ENCODE assay signal across 26 cellular contexts in genomic region chr1:52654063-52654462, GRCh38. TPM values are rescaled to one million over a fixed set of nuclear protein-coding genes. Genes with fewer than 3 reads are reported as not detected.
DNase-seq lines count a peak whose midpoint lies in the region; ATAC-seq and TF ChIP-seq lines count a peak whose summit lies in the region.
"Had no signal": no experiment of that assay in that cellular context is flagged by ENCODE, and none has a peak within 500 bp of the region (broad histone marks: within the 10 kb centered on the region; RNA-seq: fewer than 3 reads in every experiment).

No MANE protein-coding gene starts in this region.

- no peaks in the 10 kb centered on the region for H3K27me3 ChIP-seq in CD8-positive, alpha-beta memory T cell (ENCODE audit: insufficient read depth, low read length, poor library complexity, severe bottlenecking)

- H3K36me3 ChIP-seq in CD8-positive, alpha-beta memory T cell (ENCODE audit: insufficient read depth, low read length): peaks cover 8% of the 10 kb centered on the region
- H3K36me3 ChIP-seq: SJCRH30 had no signal

- intact Hi-C loops in activated B cell treated with CpG ODN at 0.5 μM for 24 hours (cut with micrococcal nuclease) (no loop called here), left colon (cut with DNase I, micrococcal nuclease) (no loop called here)

- H3K9me3 ChIP-seq in CD8-positive, alpha-beta memory T cell (ENCODE audit: low read length): no peaks in the 10 kb centered on the region
- H3K9me3 ChIP-seq: SJCRH30 had no signal

- no peak for TF ChIP-seq CTCF in activated B cell treated with CpG ODN at 0.5 μM for 24 hours (IDR thresholded peaks at IDR 0.05)

- peaks cover 19 to 33% (median 30%) of the 10 kb centered on the region in 3 donors for H3K4me1 Mint-ChIP-seq in CD8-positive, alpha-beta memory T cell
- H3K4me1 Mint-ChIP-seq in activated B cell treated with CpG ODN at 0.5 μM for 24 hours (peaks cover 24% of the 10 kb centered on the region), memory B cell (peaks cover 24% of the 10 kb centered on the region)
- H3K4me1 Mint-ChIP-seq in stimulated activated memory B cell treated with anti-CD40 and anti-IgM and Interleukin-4, amounts not matched to agents 10 μg/mL and 1 μg/mL and 100 μg/mL, for 72 hours: peaks cover 29% of the 10 kb centered on the region

- H3K4me3 Mint-ChIP-seq in CD8-positive, alpha-beta memory T cell: no peak overlapping the region
- H3K4me3 Mint-ChIP-seq in activated B cell treated with CpG ODN at 0.5 μM for 24 hours (no peak overlapping the region), memory B cell (no peak overlapping the region)
- no peak overlapping the region for H3K4me3 Mint-ChIP-seq in stimulated activated memory B cell treated with anti-CD40 and anti-IgM and Interleukin-4, amounts not matched to agents 10 μg/mL and 1 μg/mL and 100 μg/mL, for 72 hours

- ATAC-seq in activated B cell treated with CpG ODN at 0.5 μM for 24 hours (ENCODE audit: low read depth): no peak
- no peak for ATAC-seq in memory B cell (ENCODE audit: low read depth)
- ATAC-seq in stimulated activated memory B cell treated with anti-CD40 and anti-IgM and Interleukin-4, amounts not matched to agents 10 μg/mL and 1 μg/mL and 100 μg/mL, for 72 hours: no peak
- no peak for ATAC-seq in left colon
- no peak for ATAC-seq in GM21515 (IDR thresholded peaks at IDR 0.05; ENCODE audit: unreplicated experiment)
- ATAC-seq: Right ventricle myocardium inferior, SK-N-SH treated with all-trans-retinoic acid at 6 μM for 48 hours had no signal

- H3K27me3 Mint-ChIP-seq in CD8-positive, alpha-beta memory T cell: no peaks in the 10 kb centered on the region
- H3K27me3 Mint-ChIP-seq in activated B cell treated with CpG ODN at 0.5 μM for 24 hours: no peaks in the 10 kb centered on the region
- no peaks in the 10 kb centered on the region for H3K27me3 Mint-ChIP-seq in memory B cell
- no peaks in the 10 kb centered on the region for H3K27me3 Mint-ChIP-seq in stimulated activated memory B cell treated with anti-CD40 and anti-IgM and Interleukin-4, amounts not matched to agents 10 μg/mL and 1 μg/mL and 100 μg/mL, for 72 hours

- H3K27ac Mint-ChIP-seq in CD8-positive, alpha-beta memory T cell: peak overlapping the region in 5 of 8 donors; percentile 7 to 90 (median 75)
- H3K27ac Mint-ChIP-seq in activated B cell treated with CpG ODN at 0.5 μM for 24 hours (peak overlapping the region; percentile 75), memory B cell (peak overlapping the region; percentile 7)
- peak overlapping the region; percentile 20 for H3K27ac Mint-ChIP-seq in stimulated activated memory B cell treated with anti-CD40 and anti-IgM and Interleukin-4, amounts not matched to agents 10 μg/mL and 1 μg/mL and 100 μg/mL, for 72 hours

- no peaks in the 10 kb centered on the region for H3K9me3 Mint-ChIP-seq in CD8-positive, alpha-beta memory T cell
- H3K9me3 Mint-ChIP-seq in activated B cell treated with CpG ODN at 0.5 μM for 24 hours (no peaks in the 10 kb centered on the region), memory B cell (no peaks in the 10 kb centered on the region)
- H3K9me3 Mint-ChIP-seq in stimulated activated memory B cell treated with anti-CD40 and anti-IgM and Interleukin-4, amounts not matched to agents 10 μg/mL and 1 μg/mL and 100 μg/mL, for 72 hours: no peaks in the 10 kb centered on the region

- no peak overlapping the region for H3K27ac ChIP-seq in CD8-positive, alpha-beta memory T cell (ENCODE audit: low read depth, low read length)
- H3K27ac ChIP-seq: C4-2B, PC-9, SJCRH30 had no signal

- DNase-seq in CD8-positive, alpha-beta memory T cell: no peak
- DNase-seq in activated B cell treated with CpG ODN at 0.5 μM for 24 hours (no peak), memory B cell (ENCODE audit: low spot score in 2 of 2) (no peak), left colon (no peak), DMS 273 treated with DMSO at 0.1 percent for 48 hours (lab: John Stamatoyannopoulos, UW) (no peak)
- DNase-seq: KBM-7, NCI-H1048, NCI-H1417, NCI-H1694, NCI-H2029 treated with DMSO at 0.1 percent for 48 hours, NCI-H2227 treated with DMSO at 0.1 percent for 48 hours, NCI-H526 treated with DMSO at 0.1 percent for 48 hours, PC-9, SJCRH30 had no signal

- CTCF ChIA-PET in CD8-positive, alpha-beta memory T cell (lab: Charles Lee): no interaction called here
- CTCF ChIA-PET in activated B cell treated with CpG ODN at 0.5 μM for 24 hours (lab: Charles Lee): interaction anchor here (1.2 to 1.4 kb wide), 2 partner anchors 14 to 34 kb away, joined by 3 read pairs; no protein-coding TSS in a partner anchor

- H3K4me3 ChIP-seq in CD8-positive, alpha-beta memory T cell (ENCODE audit: low read length): no peak overlapping the region
- H3K4me3 ChIP-seq: PC-9, SJCRH30 had no signal

- POLR2A ChIA-PET in CD8-positive, alpha-beta memory T cell (lab: Charles Lee): no interaction called here
- POLR2A ChIA-PET in activated B cell treated with CpG ODN at 0.5 μM for 24 hours (lab: Charles Lee): no interaction called here

- H3K4me1 ChIP-seq in CD8-positive, alpha-beta memory T cell (ENCODE audit: insufficient read depth, low read length): no peaks in the 10 kb centered on the region
- H3K4me1 ChIP-seq: SJCRH30 had no signal

- H3K36me3 Mint-ChIP-seq in CD8-positive, alpha-beta memory T cell: peaks cover 6 to 64% (median 16%) of the 10 kb centered on the region in 3 donors
- H3K36me3 Mint-ChIP-seq in activated B cell treated with CpG ODN at 0.5 μM for 24 hours (ENCODE audit: low read depth) (peaks cover 59% of the 10 kb centered on the region), memory B cell (peaks cover 31% of the 10 kb centered on the region)
- peaks cover 59% of the 10 kb centered on the region for H3K36me3 Mint-ChIP-seq in stimulated activated memory B cell treated with anti-CD40 and anti-IgM and Interleukin-4, amounts not matched to agents 10 μg/mL and 1 μg/mL and 100 μg/mL, for 72 hours

RNA-seq across cellular contexts. Expression of gene SHISAL2A, which starts 21.1 kb away (rescaled TPM):
- 10 to 100 TPM; 15.7 to 16.7 TPM for total RNA-seq in CD8-positive, alpha-beta memory T cell
- polyA plus RNA-seq in CD8-positive, alpha-beta memory T cell: 11.3 TPM
- total RNA-seq in activated B cell treated with CpG ODN at 0.5 μM for 24 hours (36.8 and 44.2 TPM in 2 replicates), left colon (under 1 TPM; 0.34 to 0.45 TPM)
- total RNA-seq: A673, HepG2, HT1080, LHCN-M2, NCI-H460, PC-9, Right ventricle myocardium inferior, RPMI7951, SJCRH30 had no signal
- polyA plus RNA-seq: HepG2 had no signal

RNA-seq across cellular contexts. Expression of gene COA7, which starts 44.1 kb away (rescaled TPM):
- total RNA-seq in CD8-positive, alpha-beta memory T cell: 10 to 100 TPM; 39.8 to 41.2 TPM
- 3.2 TPM for polyA plus RNA-seq in CD8-positive, alpha-beta memory T cell
- 23.5 and 23.6 TPM in 2 replicates for total RNA-seq in activated B cell treated with CpG ODN at 0.5 μM for 24 hours
- 10 to 100 TPM; 21.3 to 28.1 TPM for total RNA-seq in left colon

RNA-seq across cellular contexts. Expression of gene GPX7, which starts 51.9 kb away (rescaled TPM):
- 10 to 100 TPM; 29.9 to 30.0 TPM for total RNA-seq in CD8-positive, alpha-beta memory T cell
- polyA plus RNA-seq in CD8-positive, alpha-beta memory T cell: 31.9 TPM
- 20.9 and 22.4 TPM in 2 replicates for total RNA-seq in activated B cell treated with CpG ODN at 0.5 μM for 24 hours
- total RNA-seq in left colon: 1 to 10 TPM; 1.4 to 3.0 TPM
- total RNA-seq: HT1080, MCF 10A, PC-9 had no signal

Comparison
In these comparisons a context has a peak if more than half of its experiments do, and no peak if none do; other contexts are left out.
1. H3K27ac Mint-ChIP-seq: peak in every context shown above with its lines; median percentile 75 in CD8-positive, alpha-beta memory T cell; 75 in activated B cell treated with CpG ODN at 0.5 μM for 24 hours; 20 in stimulated activated memory B cell treated with anti-CD40 and anti-IgM and Interleukin-4, amounts not matched to agents 10 μg/mL and 1 μg/mL and 100 μg/mL, for 72 hours; 7 in memory B cell.
2. RNA of gene SHISAL2A, which starts 21.1 kb away (total RNA-seq): 36.8 to 44.2 TPM in activated B cell treated with CpG ODN at 0.5 μM for 24 hours and 15.7 to 16.7 TPM in CD8-positive, alpha-beta memory T cell; 0.34 to 0.45 TPM in left colon; every median in the first group is over 10 times any median in the second.